Comparison of ENCODE assay signal across 8 cellular contexts in genomic region chrX:151393514-151393913, GRCh38. TPM values are rescaled to one million over a fixed set of nuclear protein-coding genes. Genes with fewer than 3 reads are reported as not detected.
DNase-seq lines count a peak whose midpoint lies in the region; ATAC-seq and FAIRE-seq lines count a peak whose summit lies in the region.

No MANE protein-coding gene starts in this region.

- H3K9me3 Mint-ChIP-seq in T-helper 2 cell treated with Interferon-gamma antibody and Interleukin-4, amounts not matched to agents 5 μg/mL and 100 μg/mL, for 36 hours = no peaks in the 10 kb centered on the region

- no peak overlapping the region for H3K4me3 Mint-ChIP-seq in T-helper 2 cell treated with Interferon-gamma antibody and Interleukin-4, amounts not matched to agents 5 μg/mL and 100 μg/mL, for 36 hours

- peak; percentile 40 for DNase-seq in GDM1 (lab: John Stamatoyannopoulos, UW)
- peak; percentile 27 for DNase-seq in T-helper 2 cell treated with Interferon-gamma antibody and Interleukin-4, amounts not matched to agents 5 μg/mL and 100 μg/mL, for 36 hours (ENCODE audit: low spot score)
- DNase-seq in effector memory CD4-positive, alpha-beta T cell = peak; percentile 53 to 60 (median 56)
- DNase-seq in frontal cortex (ENCODE audit: low spot score in 2 of 2) = no peak
- DNase-seq in D341Med (ENCODE audit: low spot score) = no peak
- DNase-seq in NCI-H345 (lab: John Stamatoyannopoulos, UW) = no peak
- DNase-seq in glomerular visceral epithelial cell (ENCODE audit: extremely low spot score) = no peak

- peak overlapping the region; percentile 77 for H3K27ac Mint-ChIP-seq in T-helper 2 cell treated with Interferon-gamma antibody and Interleukin-4, amounts not matched to agents 5 μg/mL and 100 μg/mL, for 36 hours

- peak; percentile 50 for ATAC-seq in HG02981 (IDR thresholded peaks at IDR 0.05; ENCODE audit: unreplicated experiment)

- H3K36me3 Mint-ChIP-seq in T-helper 2 cell treated with Interferon-gamma antibody and Interleukin-4, amounts not matched to agents 5 μg/mL and 100 μg/mL, for 36 hours (ENCODE audit: low read depth) = peaks cover 7% of the 10 kb centered on the region

- no peaks in the 10 kb centered on the region for H3K9me3 ChIP-seq in effector memory CD4-positive, alpha-beta T cell (ENCODE audit: control insufficient read depth, low read length)

- H3K27ac ChIP-seq in effector memory CD4-positive, alpha-beta T cell (ENCODE audit: insufficient read depth, low read length, poor library complexity, severe bottlenecking) = peak overlapping the region; percentile 42

- no peak overlapping the region for H3K4me3 ChIP-seq in effector memory CD4-positive, alpha-beta T cell (ENCODE audit: insufficient read depth, low read depth, low read length, poor library complexity, severe bottlenecking)

- peaks cover 10% of the 10 kb centered on the region for H3K4me1 ChIP-seq in effector memory CD4-positive, alpha-beta T cell (ENCODE audit: control insufficient read depth, insufficient read depth, low read length, poor library complexity, severe bottlenecking)

- H3K27me3 ChIP-seq in effector memory CD4-positive, alpha-beta T cell (replicated peaks; ENCODE audit: control insufficient read depth, insufficient read depth, low read length, poor library complexity, severe bottlenecking) = no peaks in the 10 kb centered on the region

- H3K27me3 Mint-ChIP-seq in T-helper 2 cell treated with Interferon-gamma antibody and Interleukin-4, amounts not matched to agents 5 μg/mL and 100 μg/mL, for 36 hours (ENCODE audit: low read depth) = no peaks in the 10 kb centered on the region

- peaks cover 24% of the 10 kb centered on the region for H3K4me1 Mint-ChIP-seq in T-helper 2 cell treated with Interferon-gamma antibody and Interleukin-4, amounts not matched to agents 5 μg/mL and 100 μg/mL, for 36 hours (ENCODE audit: low read depth)

- H3K36me3 ChIP-seq in effector memory CD4-positive, alpha-beta T cell (ENCODE audit: control insufficient read depth, insufficient read depth, low read length) = no peaks in the 10 kb centered on the region

- no peak for FAIRE-seq in frontal cortex (lab: Jason Lieb, UNC)

RNA-seq across cellular contexts. Expression of gene VMA21, which starts 3.5 kb away (rescaled TPM):
- 183 TPM for total RNA-seq in frontal cortex

Comparison
In these comparisons a context has a peak if more than half of its experiments do, and no peak if none do; other contexts are left out.
1. DNase-seq: peak in GDM1 (single experiment), T-helper 2 cell treated with Interferon-gamma antibody and Interleukin-4, amounts not matched to agents 5 μg/mL and 100 μg/mL, for 36 hours (single experiment) and effector memory CD4-positive, alpha-beta T cell (3 of 3); none in frontal cortex (0 of 2), D341Med (single experiment), NCI-H345 (single experiment) and glomerular visceral epithelial cell (single experiment).